1 cellular context compared by ENCODE assay signal in genomic region chr9:129225201-129225778, GRCh38.
TF ChIP-seq lines count a peak whose summit lies in the region.

No MANE protein-coding gene starts in this region.

TF ChIP-seq in SK-N-SH treated with all-trans-retinoic acid at 6 μM for 48 hours, 23 proteins besides CTCF, POLR2A, EP300 and RAD21 (continued from another document):
- TF ChIP-seq PATZ1 (CRISPR knock-in tag; IDR thresholded peaks at IDR 0.05; ENCODE audit: borderline replicate concordance): no peak
